In genomic region chr6:135212935-135213334, GRCh38 we compare ENCODE assay signal across 9 cellular contexts. TPM values are rescaled to one million over a fixed set of nuclear protein-coding genes. Genes with fewer than 3 reads are reported as not detected.
DNase-seq lines count a peak whose midpoint lies in the region; ATAC-seq and TF ChIP-seq lines count a peak whose summit lies in the region.
"Had no signal": no experiment of that assay in that cellular context is flagged by ENCODE, and none has a peak within 500 bp of the region (broad histone marks: within the 10 kb centered on the region; RNA-seq: fewer than 3 reads in every experiment).

No MANE protein-coding gene starts in this region.

- no peak for TF ChIP-seq CTCF in PC-3 (conservative IDR thresholded peaks at IDR 0.05; ENCODE audit: low read depth, low read length)
- TF ChIP-seq CTCF in osteoblast (IDR thresholded peaks at IDR 0.05; ENCODE audit: extremely low read depth, low read depth, low read length): no peak
- TF ChIP-seq CTCF in WERI-Rb-1 (IDR thresholded peaks at IDR 0.05; ENCODE audit: low read depth, low read length): no peak
- no peak for TF ChIP-seq CTCF in MM.1S (IDR thresholded peaks at IDR 0.05; ENCODE audit: low read length)

- no TSS peak for BruUV-seq in PC-3 (replicated peaks; lab: Mats Ljungman, UMichigan)

- H3K9ac ChIP-seq in PC-3 (ENCODE audit: low read length) (no peak overlapping the region), MM.1S (ENCODE audit: low read length) (no peak overlapping the region)

- intact Hi-C loops in PC-3 (cut with micrococcal nuclease): no loop called here

- DNase-seq in EL (peak; percentile 87), PC-3 (peak; percentile 64), osteoblast (ENCODE audit: insufficient read length, low spot score, missing footprints) (no peak), WERI-Rb-1 (no peak), MM.1S (no peak)
- no peak for DNase-seq in central memory CD8-positive, alpha-beta T cell (ENCODE audit: low spot score in 2 of 2)
- DNase-seq: activated CD8-positive, alpha-beta memory T cell treated with anti-CD3 and anti-CD28 coated beads, Interleukin-2, amount 50 U/mL, for 4 hours; NCI-H2227 treated with DMSO at 0.1 percent for 48 hours had no signal

- H3K27me3 ChIP-seq in PC-3 (ENCODE audit: low read length): no peaks in the 10 kb centered on the region
- no peaks in the 10 kb centered on the region for H3K27me3 ChIP-seq in osteoblast (ENCODE audit: insufficient read depth, low read length)
- no peaks in the 10 kb centered on the region for H3K27me3 ChIP-seq in WERI-Rb-1 (ENCODE audit: insufficient read depth, low read depth, severe bottlenecking)
- no peaks in the 10 kb centered on the region for H3K27me3 ChIP-seq in MM.1S (replicated peaks; ENCODE audit: insufficient read depth, low read length)

- no peak overlapping the region for H3K27ac Mint-ChIP-seq in central memory CD8-positive, alpha-beta T cell (ENCODE audit: low read depth)

- peak overlapping the region; percentile 40; the same call in 1 of the 2 replicates for H3K4me3 ChIP-seq in PC-3 (ENCODE audit: low read length)
- H3K4me3 ChIP-seq in osteoblast (ENCODE audit: insufficient read depth, low read length): peak overlapping the region; percentile 54
- no peak overlapping the region for H3K4me3 ChIP-seq in WERI-Rb-1 (ENCODE audit: low read depth, low read length)
- H3K4me3 ChIP-seq in MM.1S (ENCODE audit: low read length): no peak overlapping the region

- H2AFZ ChIP-seq in PC-3 (ENCODE audit: low read length) (peak overlapping the region; percentile 53; the same call in 1 of the 2 replicates), osteoblast (ENCODE audit: low read length) (peak overlapping the region; percentile 77), MM.1S (ENCODE audit: low read length) (no peak overlapping the region)

- no peaks in the 10 kb centered on the region for H3K79me2 ChIP-seq in PC-3 (ENCODE audit: low read length)
- no peaks in the 10 kb centered on the region for H3K79me2 ChIP-seq in osteoblast (ENCODE audit: insufficient read depth, low read length)
- H3K79me2 ChIP-seq in MM.1S (ENCODE audit: low read length): no peaks in the 10 kb centered on the region

- H3K36me3 Mint-ChIP-seq in central memory CD8-positive, alpha-beta T cell (ENCODE audit: insufficient read depth): no peaks in the 10 kb centered on the region

- H3F3A ChIP-seq in PC-3 (ENCODE audit: low read length, unreplicated experiment): no peaks in the 10 kb centered on the region
- no peaks in the 10 kb centered on the region for H3F3A ChIP-seq in MM.1S (ENCODE audit: insufficient read depth, low read length)

- H3K4me2 ChIP-seq in PC-3 (ENCODE audit: low read length) (peak overlapping the region; percentile 73), osteoblast (ENCODE audit: insufficient read depth, low read length) (peak overlapping the region; percentile 79), MM.1S (ENCODE audit: low read depth, low read length) (no peak overlapping the region)

- ATAC-seq in PC-3 (peak; percentile 91), HG03025 (IDR thresholded peaks at IDR 0.05; ENCODE audit: low FRiP score, unreplicated experiment) (no peak)
- ATAC-seq in central memory CD8-positive, alpha-beta T cell (replicated peaks; ENCODE audit: extremely low read depth, poor library complexity, severe bottlenecking): no peak

- no peaks in the 10 kb centered on the region for H3K9me3 Mint-ChIP-seq in central memory CD8-positive, alpha-beta T cell

- H3K9me2 ChIP-seq in PC-3 (replicated peaks; ENCODE audit: low read length) (no peaks in the 10 kb centered on the region), MM.1S (replicated peaks; ENCODE audit: insufficient read depth, low read length) (no peaks in the 10 kb centered on the region)

- POLR2A ChIA-PET in PC-3 (lab: Charles Lee; ENCODE audit: unreplicated experiment): no interaction called here

- no peaks in the 10 kb centered on the region for H3K36me3 ChIP-seq in PC-3 (ENCODE audit: low read depth, low read length)
- H3K36me3 ChIP-seq in osteoblast (ENCODE audit: insufficient read depth, low read length): no peaks in the 10 kb centered on the region
- peaks cover 15% of the 10 kb centered on the region for H3K36me3 ChIP-seq in WERI-Rb-1
- H3K36me3 ChIP-seq in MM.1S (replicated peaks; ENCODE audit: insufficient read depth, low read length): no peaks in the 10 kb centered on the region

- H3K4me1 ChIP-seq in PC-3 (ENCODE audit: insufficient read depth, low read length): peaks cover 21% of the 10 kb centered on the region
- H3K4me1 ChIP-seq in osteoblast (ENCODE audit: insufficient read depth, low read length): peaks cover 24% of the 10 kb centered on the region
- H3K4me1 ChIP-seq in MM.1S (ENCODE audit: low read length): no peaks in the 10 kb centered on the region

- peak overlapping the region; percentile 67 for H3K27ac ChIP-seq in PC-3 (ENCODE audit: low read length)
- peak overlapping the region; percentile 64 for H3K27ac ChIP-seq in osteoblast (ENCODE audit: low read depth, low read length)
- no peak overlapping the region for H3K27ac ChIP-seq in WERI-Rb-1
- no peak overlapping the region for H3K27ac ChIP-seq in MM.1S (ENCODE audit: low read length)

- H4K20me1 ChIP-seq in PC-3 (ENCODE audit: low read length): no peaks in the 10 kb centered on the region
- no peaks in the 10 kb centered on the region for H4K20me1 ChIP-seq in osteoblast (ENCODE audit: insufficient read depth, low read length)
- no peaks in the 10 kb centered on the region for H4K20me1 ChIP-seq in MM.1S (ENCODE audit: insufficient read depth, low read length)

- peak overlapping the region; percentile 5 for H3K4me3 Mint-ChIP-seq in central memory CD8-positive, alpha-beta T cell

- H3K4me1 Mint-ChIP-seq in central memory CD8-positive, alpha-beta T cell: peaks cover 21% of the 10 kb centered on the region

- no peaks in the 10 kb centered on the region for H3K27me3 Mint-ChIP-seq in central memory CD8-positive, alpha-beta T cell

- CTCF ChIA-PET in PC-3 (lab: Charles Lee): no interaction called here

- no peaks in the 10 kb centered on the region for H3K9me3 ChIP-seq in PC-3 (ENCODE audit: low read length)
- no peaks in the 10 kb centered on the region for H3K9me3 ChIP-seq in osteoblast (ENCODE audit: low read depth, low read length)
- no peaks in the 10 kb centered on the region for H3K9me3 ChIP-seq in WERI-Rb-1 (ENCODE audit: severe bottlenecking)
- no peaks in the 10 kb centered on the region for H3K9me3 ChIP-seq in MM.1S (replicated peaks; ENCODE audit: insufficient read depth, low read length)

RNA-seq across cellular contexts. Expression of gene MYB, which starts 31.8 kb away (rescaled TPM):
- total RNA-seq in PC-3 (2014; rRNA removed) (1.4 and 4.4 TPM in 2 replicates), osteoblast (under 0.01 and 0.36 TPM in 2 replicates)

Comparison
In these comparisons a context has a peak if more than half of its experiments do, and no peak if none do; other contexts are left out.
1. DNase-seq: peak in EL (single experiment) and PC-3 (single experiment); none in central memory CD8-positive, alpha-beta T cell (0 of 2), osteoblast (single experiment), WERI-Rb-1 (single experiment) and MM.1S (single experiment).
2. H3K27ac ChIP-seq: peak in PC-3 (single experiment) and osteoblast (single experiment); none in WERI-Rb-1 (single experiment) and MM.1S (single experiment).
3. H3K4me3 ChIP-seq: peak in PC-3 (single experiment) and osteoblast (single experiment); none in WERI-Rb-1 (single experiment) and MM.1S (single experiment).